Comparison of ENCODE assay signal across 9 cellular contexts in genomic region chr14:81625343-81625742, GRCh38.
DNase-seq lines count a peak whose midpoint lies in the region; ATAC-seq and TF ChIP-seq lines count a peak whose summit lies in the region.
"Had no signal": no experiment of that assay in that cellular context is flagged by ENCODE, and none has a peak within 500 bp of the region (broad histone marks: within the 10 kb centered on the region; RNA-seq: fewer than 3 reads in every experiment).

No MANE protein-coding gene starts in this region.

- no peak for TF ChIP-seq POLR2A in gastrocnemius medialis (IDR thresholded peaks at IDR 0.05)

- H3K27ac ChIP-seq in psoas muscle, result no peak overlapping the region
- H3K27ac ChIP-seq in effector memory CD4-positive, alpha-beta T cell (ENCODE audit: insufficient read depth, low read length, poor library complexity, severe bottlenecking), result no peak overlapping the region
- H3K27ac ChIP-seq in gastrocnemius medialis, result no peak overlapping the region
- H3K27ac ChIP-seq: neutrophil had no signal

- peak; percentile 28 for DNase-seq in COLO829 (ENCODE audit: low spot score)
- DNase-seq in NCI-H526 treated with DMSO at 0.1 percent for 48 hours (lab: John Stamatoyannopoulos, UW), result peak; percentile 54
- no peak for DNase-seq in chondrocyte (ENCODE audit: low spot score)
- DNase-seq in psoas muscle, result no peak
- no peak for DNase-seq in effector memory CD4-positive, alpha-beta T cell
- no peak for DNase-seq in gastrocnemius medialis
- DNase-seq in stimulated activated naive CD8-positive, alpha-beta T cell treated with anti-CD3 and anti-CD28 coated beads, Interleukin-15, Interleukin-2, amounts not matched to agents 100 U/mL and 50 U/mL, for 24 hours, result no peak

- in situ Hi-C loops in gastrocnemius medialis (cut with MboI; ENCODE audit: low sequenced_read_pairs in 4 of 4), result no loop called here

- H3K27ac Mint-ChIP-seq in chondrocyte (ENCODE audit: unreplicated experiment), result no peak overlapping the region

- H3K4me1 ChIP-seq in psoas muscle (no peaks in the 10 kb centered on the region), gastrocnemius medialis (no peaks in the 10 kb centered on the region)
- H3K4me1 ChIP-seq in effector memory CD4-positive, alpha-beta T cell (ENCODE audit: control insufficient read depth, insufficient read depth, low read length, poor library complexity, severe bottlenecking), result no peaks in the 10 kb centered on the region

- H3K4me1 Mint-ChIP-seq in chondrocyte (ENCODE audit: low read depth), result no peaks in the 10 kb centered on the region

- TF ChIP-seq CTCF in chondrocyte (IDR thresholded peaks at IDR 0.05), result peak; percentile 79
- peak; percentile 42 for TF ChIP-seq CTCF in psoas muscle (IDR thresholded peaks at IDR 0.05)
- peak in 1 of 5 experiments; percentile 16 for TF ChIP-seq CTCF in gastrocnemius medialis (IDR thresholded peaks at IDR 0.05 in 4 of 5, conservative IDR thresholded peaks at IDR 0.05 in 1 of 5)

- intact Hi-C loops in psoas muscle (cut with DNase I) (no loop called here), gastrocnemius medialis (cut with DNase I; ENCODE audit: low total_unique reads) (no loop called here)

- peaks cover 10% of the 10 kb centered on the region for H3K27me3 Mint-ChIP-seq in chondrocyte (ENCODE audit: low read depth)

- H3K36me3 ChIP-seq in psoas muscle (ENCODE audit: insufficient read depth in 1 of 2, low read depth in 1 of 2) (no peaks in the 10 kb centered on the region), gastrocnemius medialis (no peaks in the 10 kb centered on the region)
- no peaks in the 10 kb centered on the region for H3K36me3 ChIP-seq in effector memory CD4-positive, alpha-beta T cell (ENCODE audit: control insufficient read depth, insufficient read depth, low read length)
- H3K36me3 ChIP-seq: neutrophil had no signal

- no peak overlapping the region for H3K4me3 Mint-ChIP-seq in chondrocyte (ENCODE audit: unreplicated experiment)

- ATAC-seq in HG02885 (IDR thresholded peaks at IDR 0.05; ENCODE audit: poor library complexity, unreplicated experiment) (peak; percentile 59), psoas muscle (no peak), gastrocnemius medialis (no peak)
- ATAC-seq in stimulated activated naive CD8-positive, alpha-beta T cell treated with anti-CD3 and anti-CD28 coated beads, Interleukin-15, Interleukin-2, amounts not matched to agents 100 U/mL and 50 U/mL, for 24 hours, result no peak

- H3K36me3 Mint-ChIP-seq in chondrocyte (ENCODE audit: low read depth), result no peaks in the 10 kb centered on the region

- H3K9me3 ChIP-seq in psoas muscle (no peaks in the 10 kb centered on the region), gastrocnemius medialis (no peaks in the 10 kb centered on the region)
- H3K9me3 ChIP-seq in effector memory CD4-positive, alpha-beta T cell (ENCODE audit: control insufficient read depth, low read length), result no peaks in the 10 kb centered on the region
- H3K9me3 ChIP-seq: neutrophil had no signal

- H3K9me3 Mint-ChIP-seq in chondrocyte (ENCODE audit: low read depth), result no peaks in the 10 kb centered on the region

- no peak overlapping the region for H3K4me3 ChIP-seq in psoas muscle
- H3K4me3 ChIP-seq in effector memory CD4-positive, alpha-beta T cell (ENCODE audit: insufficient read depth, low read depth, low read length, poor library complexity, severe bottlenecking), result no peak overlapping the region
- H3K4me3 ChIP-seq in gastrocnemius medialis, result no peak overlapping the region

- WGBS in psoas muscle, 3 donors, result 2 to 7% (median 7%) methylated on average over 1 of the region's 1 CpG

- H3K27me3 ChIP-seq in psoas muscle (ENCODE audit: insufficient read depth in 3 of 3, low read length in 2 of 3) (no peaks in the 10 kb centered on the region), gastrocnemius medialis (no peaks in the 10 kb centered on the region)
- no peaks in the 10 kb centered on the region for H3K27me3 ChIP-seq in effector memory CD4-positive, alpha-beta T cell (replicated peaks; ENCODE audit: control insufficient read depth, insufficient read depth, low read length, poor library complexity, severe bottlenecking)

Comparison
In these comparisons a context has a peak if more than half of its experiments do, and no peak if none do; other contexts are left out.
1. DNase-seq: peak in COLO829 (single experiment) and NCI-H526 treated with DMSO at 0.1 percent for 48 hours (single experiment); none in chondrocyte (single experiment), psoas muscle (0 of 2), effector memory CD4-positive, alpha-beta T cell (0 of 3), gastrocnemius medialis (0 of 2) and stimulated activated naive CD8-positive, alpha-beta T cell treated with anti-CD3 and anti-CD28 coated beads, Interleukin-15, Interleukin-2, amounts not matched to agents 100 U/mL and 50 U/mL, for 24 hours (single experiment).